8 cellular contexts compared by ENCODE assay signal in genomic region chr15:85504739-85505676, GRCh38.
DNase-seq lines count a peak whose midpoint lies in the region; ATAC-seq and TF ChIP-seq lines count a peak whose summit lies in the region.

No MANE protein-coding gene starts in this region.

- intact Hi-C loops in CD14-positive monocyte (cut with micrococcal nuclease) (loop anchor here in 1 of 2 donors (10.0 kb wide), 1 partner anchor 210 kb away; no protein-coding TSS in a partner anchor), Panc1 (cut with micrococcal nuclease; ENCODE audit: unreplicated experiment) (no loop called here)

- no peaks in the 10 kb centered on the region for H3K9me3 Mint-ChIP-seq in CD14-positive monocyte

- peak overlapping the region in 3 of 7 donors; percentile 40 to 90 (median 78) for H3K27ac Mint-ChIP-seq in CD14-positive monocyte

- H3K9me3 ChIP-seq in HAP-1: no peaks in the 10 kb centered on the region
- no peaks in the 10 kb centered on the region for H3K9me3 ChIP-seq in Panc1 (ENCODE audit: control insufficient read depth, insufficient read depth, low read depth, low read length)

- ATAC-seq in Panc1 (peak; percentile 78; the same call in 1 of the 2 replicates), GM18511 (IDR thresholded peaks at IDR 0.05; ENCODE audit: unreplicated experiment) (no peak)

- no peaks in the 10 kb centered on the region for H3K27me3 Mint-ChIP-seq in CD14-positive monocyte (ENCODE audit: low read depth in 3 of 3)

- in situ Hi-C loops in HAP-1 (cut with MboI; ENCODE audit: low sequenced_read_pairs): no loop called here
- in situ Hi-C loops in Panc1 (cut with HindIII; ENCODE audit: low pct_unique_long_range_greater_than_20kb, low sequenced_read_pairs): no loop called here

- no peak overlapping the region for H3K27ac ChIP-seq in Panc1 (ENCODE audit: low read length)

- H3K4me1 ChIP-seq in HAP-1 (peaks cover 6% of the 10 kb centered on the region), Panc1 (ENCODE audit: control insufficient read depth, insufficient read depth, low read length) (peaks cover 6% of the 10 kb centered on the region; the same call in 1 of the 2 replicates)

- peak overlapping the region in 1 of 2 donors; percentile 37 for H3K4me3 Mint-ChIP-seq in CD14-positive monocyte

- peaks cover 0 to 5% of the 10 kb centered on the region in 2 donors for H3K36me3 Mint-ChIP-seq in CD14-positive monocyte

- H3K4me3 ChIP-seq in HAP-1: no peak overlapping the region
- no peak overlapping the region for H3K4me3 ChIP-seq in Panc1 (ENCODE audit: low read depth in 2 of 2, low read length in 2 of 2)

- TF ChIP-seq CTCF in CD14-positive monocyte (IDR thresholded peaks at IDR 0.05): peak; percentile 76
- TF ChIP-seq CTCF in Panc1 (IDR thresholded peaks at IDR 0.05): peak; percentile 76; the same call in 1 of the 2 replicates

- POLR2A ChIA-PET in Panc1 (lab: Charles Lee): no interaction called here

- BruUV-seq in Panc1 (replicated peaks; lab: Mats Ljungman, UMichigan): TSS peak; percentile 8

- no peaks in the 10 kb centered on the region for H3K36me3 ChIP-seq in HAP-1 (replicated peaks)
- no peaks in the 10 kb centered on the region for H3K36me3 ChIP-seq in Panc1 (ENCODE audit: control insufficient read depth, insufficient read depth, low read length)

- H3K27me3 ChIP-seq in HAP-1 (ENCODE audit: low read depth): no peaks in the 10 kb centered on the region
- no peaks in the 10 kb centered on the region for H3K27me3 ChIP-seq in Panc1 (ENCODE audit: control insufficient read depth, insufficient read depth, low read length)

- DNase-seq in CD14-positive monocyte (ENCODE audit: low spot score) (no peak), HAP-1 (ENCODE audit: low spot score in 2 of 2) (peak; percentile 75 to 81), Panc1 (ENCODE audit: low read depth, low spot score) (no peak), amniotic epithelial cell (ENCODE audit: low read depth) (peak; percentile 77), hepatic stellate cell (ENCODE audit: low spot score) (peak; percentile 19), smooth muscle cell of the brain vasculature (ENCODE audit: low read depth, low spot score) (peak; percentile 49), NCI-H2029 (lab: John Stamatoyannopoulos, UW) (no peak)

- H3K4me1 Mint-ChIP-seq in CD14-positive monocyte: peaks cover 36% of the 10 kb centered on the region

- CTCF ChIA-PET in Panc1 (lab: Charles Lee): interaction anchor here (0.6 to 1.2 kb wide), 5 partner anchors 27 to 208 kb away, joined by 3 to 8 read pairs (median 4); no protein-coding TSS in a partner anchor

Comparison
In these comparisons a context has a peak if more than half of its experiments do, and no peak if none do; other contexts are left out.
1. DNase-seq: peak in HAP-1 (2 of 2), amniotic epithelial cell (single experiment), hepatic stellate cell (single experiment) and smooth muscle cell of the brain vasculature (single experiment); none in CD14-positive monocyte (single experiment), Panc1 (single experiment) and NCI-H2029 (single experiment).